ENCODE assay signal across 5 cellular contexts in the genomic region with DNA sequence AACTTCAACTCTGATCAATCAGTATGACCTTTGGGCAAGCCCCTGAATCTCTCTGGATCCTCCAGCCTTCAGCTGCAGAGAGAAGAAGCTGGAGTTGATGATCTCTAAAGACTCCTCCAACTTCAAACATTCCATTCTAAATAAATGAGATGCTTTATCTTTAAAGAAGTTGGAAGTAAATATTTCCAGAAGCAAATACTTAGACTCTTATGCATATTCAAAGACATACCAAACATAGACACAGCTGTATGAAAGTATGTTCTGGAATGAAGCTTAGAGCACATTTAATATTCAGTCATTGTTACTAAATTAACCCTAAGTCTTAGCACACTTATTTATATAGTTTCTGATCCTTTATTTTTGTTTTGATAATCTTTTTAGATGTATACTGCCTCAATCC.
"Had no signal": no experiment of that assay in that cellular context is flagged by ENCODE, and none has a peak within 500 bp of the region (broad histone marks: within the 10 kb centered on the region; RNA-seq: fewer than 3 reads in every experiment).

No MANE protein-coding gene starts in this region.

- ATAC-seq: HepG2, K562 had no signal

- H3K4me3 ChIP-seq: K562 had no signal

- H3K27ac ChIP-seq: HL-60 had no signal

- DNase-seq: KBM-7 had no signal

- FAIRE-seq: HepG2, HTR-8/SVneo, K562 had no signal
